ENCODE assay signal across 12 cellular contexts in genomic region chr10:14779053-14779649, GRCh38. TPM values are rescaled to one million over a fixed set of nuclear protein-coding genes. Genes with fewer than 3 reads are reported as not detected.
A peak's percentile ranks its signal among the peaks of the same experiment; 100 is the strongest.
DNase-seq lines count a peak whose midpoint lies in the region; ATAC-seq, FAIRE-seq and TF ChIP-seq lines count a peak whose summit lies in the region.
"Had no signal": no experiment of that assay in that cellular context is flagged by ENCODE, and none has a peak within 500 bp of the region (broad histone marks: within the 10 kb centered on the region; RNA-seq: fewer than 3 reads in every experiment).

No MANE protein-coding gene starts in this region.

- ATAC-seq in K562 (no peak), heart right ventricle (peak in 6 of 8 donors; percentile 31 to 56 (median 49)), HG02973 (IDR thresholded peaks at IDR 0.05; ENCODE audit: unreplicated experiment) (no peak)
- ATAC-seq: activated T-cell treated with anti-CD3 and anti-CD28 coated beads, Interleukin-2, amount 50 U/mL, for 4 hours had no signal

- no peaks in the 10 kb centered on the region for H3K9me1 ChIP-seq in K562 (ENCODE audit: control insufficient read depth, insufficient read depth, low read length)

- H3K79me2 ChIP-seq in K562 (ENCODE audit: control insufficient read depth, insufficient read depth, low read length) = no peaks in the 10 kb centered on the region

- CTCF ChIA-PET in K562 (lab: Yijun Ruan, JAX; ENCODE audit: low intra/inter-chr PET ratio) = no interaction called here

- H3K4me3 ChIP-seq in K562 = no peak overlapping the region
- no peak overlapping the region for H3K4me3 ChIP-seq in heart right ventricle
- no peak overlapping the region for H3K4me3 ChIP-seq in small intestine (ENCODE audit: low read depth in 1 of 2, low read length in 2 of 2)
- H3K4me3 ChIP-seq in coronary artery = no peak overlapping the region
- H3K4me3 ChIP-seq: ascending aorta had no signal

- in situ Hi-C loops in K562 (cut with MboI) = no loop called here

- no peaks in the 10 kb centered on the region for H3K36me3 ChIP-seq in K562 (ENCODE audit: control insufficient read depth, insufficient read depth, low read length)
- no peaks in the 10 kb centered on the region for H3K36me3 ChIP-seq in heart right ventricle
- H3K36me3 ChIP-seq in small intestine (ENCODE audit: control insufficient read depth in 2 of 2, insufficient read depth in 2 of 2, low read length in 2 of 2) = no peaks in the 10 kb centered on the region
- H3K36me3 ChIP-seq: ascending aorta had no signal

- DNase-seq in GM03348 (ENCODE audit: low spot score) = peak; percentile 19
- DNase-seq in K562 (ENCODE audit: extremely low read depth in 1 of 4, low spot score in 3 of 4) = no peak
- DNase-seq in heart right ventricle = no peak
- peak; percentile 29 for DNase-seq in small intestine
- DNase-seq in NCI-H2029 (lab: John Stamatoyannopoulos, UW) = no peak
- DNase-seq in activated CD4-positive, alpha-beta T cell treated with anti-CD3 and anti-CD28 coated beads, Interleukin-2, amount 50 U/mL, for 48 hours = no peak
- DNase-seq in coronary artery (ENCODE audit: low spot score) = no peak
- DNase-seq: activated T-cell treated with anti-CD3 and anti-CD28 coated beads, Interleukin-2, amount 50 U/mL, for 4 hours; retina; SW 1271 had no signal

- no peak for TF ChIP-seq EP300 in K562 (IDR thresholded peaks at IDR 0.05; ENCODE audit: low read length)

- no peaks in the 10 kb centered on the region for H3K9me3 ChIP-seq in K562 (replicated peaks; ENCODE audit: control insufficient read depth, insufficient read depth, low read depth, low read length)
- H3K9me3 ChIP-seq in heart right ventricle = no peaks in the 10 kb centered on the region
- H3K9me3 ChIP-seq in small intestine (ENCODE audit: control insufficient read depth, low read depth) = no peaks in the 10 kb centered on the region
- H3K9me3 ChIP-seq: ascending aorta had no signal

- H2AFZ ChIP-seq in K562 (ENCODE audit: low read depth, low read length) = no peak overlapping the region

- WGBS in K562 (ENCODE audit: insufficient coverage, low coverage, missing lambda C conversion rate) = 2% methylated on average over 6 of the region's 6 CpGs
- 73% methylated on average over 6 of the region's 6 CpGs for WGBS in heart right ventricle, 2 donors
- WGBS in small intestine, 3 donors = 37 to 51% (median 48%) methylated on average over 6 of the region's 6 CpGs

- FAIRE-seq in K562 (lab: Jason Lieb, UNC) (no peak), small intestine (lab: Jason Lieb, UNC) (no peak)

- H3K27ac ChIP-seq in K562 (ENCODE audit: extremely low read depth, low read depth, low read length) (no peak overlapping the region), heart right ventricle (peak overlapping the region in 1 of 10 donors; percentile 23), small intestine (ENCODE audit: low read depth in 1 of 2, low read length in 1 of 2) (peak overlapping the region in 1 of 2 donors; percentile 45), coronary artery (peak overlapping the region in 1 of 2 donors; percentile 12)

- POLR2A ChIA-PET in K562 (lab: Yijun Ruan, JAX) = no interaction called here

- TF ChIP-seq CTCF in K562 (IDR thresholded peaks at IDR 0.05 in 2 of 3, conservative IDR thresholded peaks at IDR 0.05 in 1 of 3; ENCODE audit: insufficient read depth in 2 of 3, low read depth in 1 of 3, low read length in 3 of 3) (no peak), heart right ventricle (IDR thresholded peaks at IDR 0.05) (no peak), coronary artery (IDR thresholded peaks at IDR 0.05) (no peak)

- peaks cover 21 to 23% of the 10 kb centered on the region in 2 experiments for H3K27me3 ChIP-seq in K562 (ENCODE audit: control insufficient read depth in 2 of 2, insufficient read depth in 2 of 2, low read length in 2 of 2)
- H3K27me3 ChIP-seq in heart right ventricle = no peaks in the 10 kb centered on the region
- H3K27me3 ChIP-seq in small intestine (ENCODE audit: control insufficient read depth in 2 of 2, insufficient read depth in 2 of 2, low read length in 2 of 2) = no peaks in the 10 kb centered on the region
- H3K27me3 ChIP-seq: ascending aorta had no signal

- intact Hi-C loops in K562 (cut with micrococcal nuclease) = no loop called here
- intact Hi-C loops in heart right ventricle (cut with DNase I) = no loop called here

- H3K4me2 ChIP-seq in K562 (ENCODE audit: insufficient read depth, low read length) = no peak overlapping the region

- TF ChIP-seq RAD21 in K562 (CRISPR knock-in tag; conservative IDR thresholded peaks at IDR 0.05 in 1 of 2, IDR thresholded peaks at IDR 0.05 in 1 of 2) = no peak

- no TSS peak for BruUV-seq in K562 (replicated peaks; lab: Mats Ljungman, UMichigan)

- H3K9ac ChIP-seq in K562 (ENCODE audit: insufficient read depth in 1 of 2, low read depth in 2 of 2, low read length in 2 of 2) = no peak overlapping the region

- no peaks in the 10 kb centered on the region for H3K4me1 ChIP-seq in K562 (replicated peaks in 1 of 2; ENCODE audit: control insufficient read depth in 2 of 2, insufficient read depth in 2 of 2, low read length in 2 of 2)
- H3K4me1 ChIP-seq in heart right ventricle = peaks cover 0 to 15% (median 4%) of the 10 kb centered on the region in 9 donors
- peaks cover 0 to 6% of the 10 kb centered on the region in 2 donors for H3K4me1 ChIP-seq in small intestine (ENCODE audit: control insufficient read depth in 2 of 2, insufficient read depth in 1 of 2, low read depth in 1 of 2, low read length in 1 of 2)

- no peaks in the 10 kb centered on the region; the same call in 1 of the 2 replicates for H4K20me1 ChIP-seq in K562 (replicated peaks; ENCODE audit: control insufficient read depth, insufficient read depth, low read length)

- no peak for TF ChIP-seq POLR2A in K562 (conservative IDR thresholded peaks at IDR 0.05)

RNA-seq across cellular contexts. Expression of gene FAM107B, which starts 4.5 kb away (rescaled TPM):
- total RNA-seq in K562 (2011; cell fraction: chromatin; rRNA removed; ENCODE audit: low replicate concordance) = 0.28 and 0.49 TPM in 2 replicates
- not detected in 2 replicates for total RNA-seq in K562 (2011; cell fraction: nucleolus; rRNA removed)
- 0.31 and 0.37 TPM in 2 replicates for total RNA-seq in K562 (2011; cell fraction: nucleoplasm; rRNA removed)
- total RNA-seq in K562 (2014; rRNA removed) (0.82 and 2.8 TPM in 2 replicates), K562 (2014; rRNA removed; fragmentation: Illumina TruSeq; extraction: Trizol) (1.8 and 2.0 TPM in 2 replicates), K562 (2015; rRNA removed; fragmentation: Illumina TruSeq; extraction: Trizol) (0.94 and 1.5 TPM in 2 replicates), K562 (2021) (2.0 and 2.3 TPM in 2 replicates), heart right ventricle (10 to 100 TPM in 2 of 10 donors, 1 to 10 TPM in 8; 3.6 to 18.5 (median 6.5) TPM)
- polyA plus RNA-seq in K562 (2011; rRNA removed) (0.39 and 0.40 TPM in 2 replicates), K562 (2014; fragmentation: Illumina TruSeq; extraction: Trizol) (1.9 and 2.0 TPM in 2 replicates), K562 (2014; fragmentation: Nextera tagmentation; extraction: Ambion mirVana) (under 1 TPM; 0.48 TPM), K562 (2014; rRNA removed) (1.1 and 1.4 TPM in 2 replicates), heart right ventricle (1 to 10 TPM; 2.6 to 3.7 TPM), small intestine (10 to 100 TPM; 33.3 to 38.7 (median 38.6) TPM)
- polyA plus RNA-seq in K562 (2011; cell fraction: cytosol; rRNA removed) = 0.09 and 0.29 TPM in 2 replicates
- polyA plus RNA-seq in K562 (2011; cell fraction: nucleus; rRNA removed) = 0.07 and 0.11 TPM in 2 replicates
- polyA plus RNA-seq in K562 (2012) = 0.90 and 13.2 TPM in 2 replicates
- polyA minus RNA-seq in K562 (2011; rRNA and poly(A)+ RNA removed) = 0.32 and 0.63 TPM in 2 replicates
- not detected in 2 replicates for polyA minus RNA-seq in K562 (2011; cell fraction: cytosol; rRNA and poly(A)+ RNA removed)
- not detected in 2 replicates for polyA minus RNA-seq in K562 (2011; cell fraction: nucleus; rRNA and poly(A)+ RNA removed)

RNA-seq across cellular contexts. Expression of gene CDNF, which starts 58.7 kb away (rescaled TPM):
- 0.37 and 0.83 TPM in 2 replicates for total RNA-seq in K562 (2011; cell fraction: chromatin; rRNA removed; ENCODE audit: low replicate concordance)
- total RNA-seq in K562 (2011; cell fraction: nucleolus; rRNA removed) = 0.83 and 2.2 TPM in 2 replicates
- 0.53 and 0.73 TPM in 2 replicates for total RNA-seq in K562 (2011; cell fraction: nucleoplasm; rRNA removed)
- 0.64 TPM in 1 of 2 replicates, not detected in the other for total RNA-seq in K562 (2014; rRNA removed)
- total RNA-seq in K562 (2014; rRNA removed; fragmentation: Illumina TruSeq; extraction: Trizol) = 0.29 and 0.61 TPM in 2 replicates
- total RNA-seq in K562 (2015; rRNA removed; fragmentation: Illumina TruSeq; extraction: Trizol) = 0.33 and 0.60 TPM in 2 replicates
- 0.85 and 1.00 TPM in 2 replicates for total RNA-seq in K562 (2021)
- polyA plus RNA-seq in K562 (2011; rRNA removed) = 0.93 and 1.6 TPM in 2 replicates
- 0.13 and 1.2 TPM in 2 replicates for polyA plus RNA-seq in K562 (2011; cell fraction: cytosol; rRNA removed)
- 0.54 and 0.65 TPM in 2 replicates for polyA plus RNA-seq in K562 (2011; cell fraction: nucleus; rRNA removed)
- 0.64 and 2.2 TPM in 2 replicates for polyA plus RNA-seq in K562 (2012)
- polyA plus RNA-seq in K562 (2014; fragmentation: Illumina TruSeq; extraction: Trizol) = 0.61 and 0.96 TPM in 2 replicates
- under 1 TPM; 0.18 to 0.37 TPM for polyA plus RNA-seq in K562 (2014; fragmentation: Nextera tagmentation; extraction: Ambion mirVana)
- polyA plus RNA-seq in K562 (2014; rRNA removed) = 1.1 and 1.6 TPM in 2 replicates
- polyA minus RNA-seq in K562 (2011; rRNA and poly(A)+ RNA removed) = 0.42 and 1.9 TPM in 2 replicates
- not detected in 2 replicates for polyA minus RNA-seq in K562 (2011; cell fraction: cytosol; rRNA and poly(A)+ RNA removed)
- polyA minus RNA-seq in K562 (2011; cell fraction: nucleus; rRNA and poly(A)+ RNA removed) = 0.40 and 1.4 TPM in 2 replicates
- total RNA-seq in heart right ventricle = 1 to 10 TPM; 2.5 to 6.3 (median 4.3) TPM
- polyA plus RNA-seq in heart right ventricle = 1 to 10 TPM in 1 of 2 donors, under 1 TPM in 1; 0.74 to 2.6 TPM
- polyA plus RNA-seq in small intestine = 1 to 10 TPM in 1 of 3 donors, under 1 TPM in 1, not detected in 1; 0.75 to 1.8 TPM
- total RNA-seq: ascending aorta had no signal

RNA-seq across cellular contexts. Expression of gene HSPA14, which starts 59.0 kb away (rescaled TPM):
- total RNA-seq in K562 (2011; cell fraction: chromatin; rRNA removed; ENCODE audit: low replicate concordance) = 10.9 and 32.7 TPM in 2 replicates
- 6.5 and 8.0 TPM in 2 replicates for total RNA-seq in K562 (2011; cell fraction: nucleolus; rRNA removed)
- total RNA-seq in K562 (2011; cell fraction: nucleoplasm; rRNA removed) = 16.4 and 26.8 TPM in 2 replicates
- 38.9 and 47.9 TPM in 2 replicates for total RNA-seq in K562 (2014; rRNA removed)
- total RNA-seq in K562 (2014; rRNA removed; fragmentation: Illumina TruSeq; extraction: Trizol) = 65.1 and 77.7 TPM in 2 replicates
- 57.5 and 63.2 TPM in 2 replicates for total RNA-seq in K562 (2015; rRNA removed; fragmentation: Illumina TruSeq; extraction: Trizol)
- total RNA-seq in K562 (2021) = 41.9 and 46.2 TPM in 2 replicates
- polyA plus RNA-seq in K562 (2011; rRNA removed) = 52.3 and 71.5 TPM in 2 replicates
- 12.0 and 24.9 TPM in 2 replicates for polyA plus RNA-seq in K562 (2011; cell fraction: cytosol; rRNA removed)
- polyA plus RNA-seq in K562 (2011; cell fraction: nucleus; rRNA removed) = 16.6 and 28.1 TPM in 2 replicates
- 25.4 and 33.0 TPM in 2 replicates for polyA plus RNA-seq in K562 (2012)
- 47.0 and 51.9 TPM in 2 replicates for polyA plus RNA-seq in K562 (2014; fragmentation: Illumina TruSeq; extraction: Trizol)
- polyA plus RNA-seq in K562 (2014; fragmentation: Nextera tagmentation; extraction: Ambion mirVana) = 10 to 100 TPM; 70.1 to 75.0 TPM
- polyA plus RNA-seq in K562 (2014; rRNA removed) = 54.1 and 56.5 TPM in 2 replicates
- 38.8 and 40.3 TPM in 2 replicates for polyA minus RNA-seq in K562 (2011; rRNA and poly(A)+ RNA removed)
- 8.4 and 15.2 TPM in 2 replicates for polyA minus RNA-seq in K562 (2011; cell fraction: cytosol; rRNA and poly(A)+ RNA removed)
- polyA minus RNA-seq in K562 (2011; cell fraction: nucleus; rRNA and poly(A)+ RNA removed) = 9.8 and 19.3 TPM in 2 replicates
- total RNA-seq in heart right ventricle = 1 to 10 TPM; 7.1 to 9.7 (median 8.2) TPM
- 10 to 100 TPM in 1 of 2 donors, 1 to 10 TPM in 1; 8.8 to 11.6 TPM for polyA plus RNA-seq in heart right ventricle
- polyA plus RNA-seq in small intestine = 10 to 100 TPM; 15.9 to 19.9 (median 19.2) TPM

RNA-seq across cellular contexts. Expression of gene MSANTD7, which starts 59.0 kb away (rescaled TPM):
- 19.1 and 30.9 TPM in 2 replicates for total RNA-seq in K562 (2011; cell fraction: chromatin; rRNA removed; ENCODE audit: low replicate concordance)
- total RNA-seq in K562 (2011; cell fraction: nucleolus; rRNA removed) = 16.7 and 18.6 TPM in 2 replicates
- 22.8 and 36.6 TPM in 2 replicates for total RNA-seq in K562 (2011; cell fraction: nucleoplasm; rRNA removed)
- total RNA-seq in K562 (2014; rRNA removed) = 25.0 and 26.9 TPM in 2 replicates
- 23.6 and 24.5 TPM in 2 replicates for total RNA-seq in K562 (2014; rRNA removed; fragmentation: Illumina TruSeq; extraction: Trizol)
- total RNA-seq in K562 (2015; rRNA removed; fragmentation: Illumina TruSeq; extraction: Trizol) = 26.6 and 27.3 TPM in 2 replicates
- total RNA-seq in K562 (2021) = 26.4 and 27.2 TPM in 2 replicates
- polyA plus RNA-seq in K562 (2011; rRNA removed) = 14.6 and 18.9 TPM in 2 replicates
- polyA plus RNA-seq in K562 (2011; cell fraction: cytosol; rRNA removed) = 9.0 and 9.9 TPM in 2 replicates
- polyA plus RNA-seq in K562 (2011; cell fraction: nucleus; rRNA removed) = 12.3 and 17.3 TPM in 2 replicates
- polyA plus RNA-seq in K562 (2012) = 11.3 and 18.0 TPM in 2 replicates
- polyA plus RNA-seq in K562 (2014; fragmentation: Illumina TruSeq; extraction: Trizol) = 24.3 and 24.7 TPM in 2 replicates
- polyA plus RNA-seq in K562 (2014; fragmentation: Nextera tagmentation; extraction: Ambion mirVana) = 1 to 10 TPM; 5.2 to 7.1 TPM
- polyA plus RNA-seq in K562 (2014; rRNA removed) = 16.2 and 18.8 TPM in 2 replicates
- 35.3 and 37.1 TPM in 2 replicates for polyA minus RNA-seq in K562 (2011; rRNA and poly(A)+ RNA removed)
- polyA minus RNA-seq in K562 (2011; cell fraction: cytosol; rRNA and poly(A)+ RNA removed) = 17.9 and 24.7 TPM in 2 replicates
- 24.0 and 40.5 TPM in 2 replicates for polyA minus RNA-seq in K562 (2011; cell fraction: nucleus; rRNA and poly(A)+ RNA removed)
- 1 to 10 TPM; 3.8 to 6.1 (median 5.6) TPM for total RNA-seq in heart right ventricle
- 1 to 10 TPM; 1.6 to 3.0 TPM for polyA plus RNA-seq in heart right ventricle
- 1 to 10 TPM; 3.0 to 6.0 (median 3.6) TPM for polyA plus RNA-seq in small intestine

Comparison
In these comparisons a context has a peak if more than half of its experiments do, and no peak if none do; other contexts are left out.
1. DNase-seq: peak in GM03348 (single experiment) and small intestine (single experiment); none in K562 (0 of 4), heart right ventricle (0 of 2), NCI-H2029 (single experiment), activated CD4-positive, alpha-beta T cell treated with anti-CD3 and anti-CD28 coated beads, Interleukin-2, amount 50 U/mL, for 48 hours (0 of 2) and coronary artery (single experiment).
2. ATAC-seq: peak in heart right ventricle (6 of 8); none in K562 (single experiment) and HG02973 (single experiment).